Comparison of ENCODE assay signal across 1 cellular context in the genomic region with DNA sequence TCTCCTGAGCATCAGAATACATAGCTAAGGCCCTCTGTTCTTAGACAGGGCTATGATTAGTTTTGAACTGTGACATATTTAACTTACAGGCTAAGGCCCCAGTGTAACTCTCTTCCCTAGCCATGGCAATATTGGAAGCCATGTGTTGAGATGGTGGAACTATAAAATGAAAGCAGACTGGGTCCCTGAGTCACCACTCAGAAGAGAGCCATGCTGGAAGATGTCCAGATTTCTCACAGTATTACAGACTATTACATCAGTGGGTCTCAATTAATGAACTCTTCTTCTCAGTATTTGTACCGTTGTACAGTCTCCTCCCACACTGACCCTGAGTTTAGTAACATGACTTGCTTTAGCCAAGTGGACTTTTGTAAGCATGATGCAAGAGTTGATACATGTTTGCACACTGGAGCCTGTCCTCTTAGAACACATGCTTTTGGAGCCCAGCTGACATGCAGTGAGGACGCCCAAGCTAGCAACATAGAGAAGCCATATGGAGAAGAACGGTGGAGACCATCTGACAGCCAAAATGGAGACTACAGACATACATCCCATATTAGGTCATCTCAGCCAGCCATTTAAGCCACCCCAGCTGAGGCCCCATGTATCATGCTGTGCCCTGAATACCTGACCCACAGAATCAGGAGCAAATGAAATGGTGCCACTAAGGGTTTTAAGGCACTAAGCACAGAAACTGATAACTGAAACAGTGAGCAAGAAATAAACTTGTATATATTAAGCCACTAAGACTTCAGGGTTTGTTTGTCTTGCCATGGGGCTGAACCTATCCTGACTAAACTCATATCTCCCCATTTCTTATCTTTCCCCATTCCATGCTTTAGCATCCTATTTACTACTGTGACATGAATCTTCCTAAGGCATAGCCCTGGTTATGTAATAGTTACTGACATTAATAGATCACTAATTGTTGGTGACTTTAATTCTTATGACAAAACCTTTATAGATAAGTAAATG.
A peak's percentile ranks its signal among the peaks of the same experiment; 100 is the strongest.
TF ChIP-seq lines count a peak whose summit lies in the region.

No MANE protein-coding gene starts in this region.

TF ChIP-seq in K562, 482 proteins besides CTCF, POLR2A, EP300 and RAD21 (continued from another document and continues in another):
- peak; percentile 70; the same call in 1 of the 2 replicates for TF ChIP-seq ZNF592 (IDR thresholded peaks at IDR 0.05)
- TF ChIP-seq, protein P1, sequence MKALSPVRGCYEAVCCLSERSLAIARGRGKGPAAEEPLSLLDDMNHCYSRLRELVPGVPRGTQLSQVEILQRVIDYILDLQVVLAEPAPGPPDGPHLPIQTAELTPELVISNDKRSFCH (CRISPR knock-in tag; IDR thresholded peaks at IDR 0.05), result no peak
- TF ChIP-seq, protein P1 (tag; IDR thresholded peaks at IDR 0.05), result no peak
- TF ChIP-seq, protein P2, sequence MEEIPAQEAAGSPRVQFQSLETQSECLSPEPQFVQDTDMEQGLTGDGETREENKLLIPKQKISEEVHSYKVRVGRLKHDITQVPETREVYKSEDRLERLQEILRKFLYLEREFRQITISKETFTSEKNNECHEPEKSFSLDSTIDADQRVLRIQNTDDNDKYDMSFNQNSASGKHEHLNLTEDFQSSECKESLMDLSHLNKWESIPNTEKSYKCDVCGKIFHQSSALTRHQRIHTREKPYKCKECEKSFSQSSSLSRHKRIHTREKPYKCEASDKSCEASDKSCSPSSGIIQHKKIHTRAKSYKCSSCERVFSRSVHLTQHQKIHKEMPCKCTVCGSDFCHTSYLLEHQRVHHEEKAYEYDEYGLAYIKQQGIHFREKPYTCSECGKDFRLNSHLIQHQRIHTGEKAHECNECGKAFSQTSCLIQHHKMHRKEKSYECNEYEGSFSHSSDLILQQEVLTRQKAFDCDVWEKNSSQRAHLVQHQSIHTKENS (CRISPR knock-in tag; IDR thresholded peaks at IDR 0.05), result no peak
- TF ChIP-seq E2F4 (CRISPR knock-in tag; IDR thresholded peaks at IDR 0.05; ENCODE audit: low read depth), result no peak
- TF ChIP-seq TSHZ1 (CRISPR knock-in tag; IDR thresholded peaks at IDR 0.05), result peak; percentile 71; the same call in 1 of the 2 replicates
- TF ChIP-seq ZNF436 (CRISPR knock-in tag; IDR thresholded peaks at IDR 0.05), result no peak
- TF ChIP-seq SREBF2 (CRISPR knock-in tag; IDR thresholded peaks at IDR 0.05), result no peak
- no peak for TF ChIP-seq HMG20B (CRISPR knock-in tag; IDR thresholded peaks at IDR 0.05)
- TF ChIP-seq ZNF644 (tag; IDR thresholded peaks at IDR 0.05; ENCODE audit: low read depth), result peak; percentile 76; the same call in 1 of the 2 replicates
- peak; percentile 98 for TF ChIP-seq MYC (IDR thresholded peaks at IDR 0.05; ENCODE audit: low read depth, low read length)
- no peak; the same call in none of the 2 replicates for TF ChIP-seq MYC (CRISPR knock-in tag; IDR thresholded peaks at IDR 0.05; ENCODE audit: borderline replicate concordance, low read depth)
- TF ChIP-seq ATF7 (IDR thresholded peaks at IDR 0.05), result peak; percentile 97
- no peak for TF ChIP-seq ZNF707 (CRISPR knock-in tag; conservative IDR thresholded peaks at IDR 0.05)
- no peak for TF ChIP-seq POLR2G (IDR thresholded peaks at IDR 0.05; ENCODE audit: low read depth, low read length)
- no peak for TF ChIP-seq IFI16 (CRISPR knock-in tag; IDR thresholded peaks at IDR 0.05)
- TF ChIP-seq E2F3 (CRISPR knock-in tag; IDR thresholded peaks at IDR 0.05), result peak; percentile 58; the same call in 1 of the 2 replicates
- TF ChIP-seq NFIC (IDR thresholded peaks at IDR 0.05), result peak; percentile 78
- TF ChIP-seq PCBP2 (IDR thresholded peaks at IDR 0.05; ENCODE audit: low read depth, low read length, poor library complexity, severe bottlenecking), result no peak
- TF ChIP-seq EP400 (IDR thresholded peaks at IDR 0.05), result peak; percentile 89
- no peak for TF ChIP-seq KLF1 (tag; IDR thresholded peaks at IDR 0.05)
- TF ChIP-seq ZNF398 (CRISPR knock-in tag; IDR thresholded peaks at IDR 0.05), result no peak
- TF ChIP-seq PHF8 (IDR thresholded peaks at IDR 0.05; ENCODE audit: borderline replicate concordance, low read length), result no peak
- no peak for TF ChIP-seq NEUROD1 (IDR thresholded peaks at IDR 0.05; ENCODE audit: borderline replicate concordance, low read depth, low read length, partially characterized antibody)
- TF ChIP-seq DEAF1 (CRISPR knock-in tag; IDR thresholded peaks at IDR 0.05), result peak; percentile 39
- TF ChIP-seq ZNF174 (CRISPR knock-in tag; IDR thresholded peaks at IDR 0.05), result no peak
- TF ChIP-seq ARID2 (IDR thresholded peaks at IDR 0.05), result no peak
- peak; percentile 58 for TF ChIP-seq ZNF79 (CRISPR knock-in tag; IDR thresholded peaks at IDR 0.05; ENCODE audit: low read depth)
- peak; percentile 93 for TF ChIP-seq IRF9 (tag; IDR thresholded peaks at IDR 0.05)
- TF ChIP-seq ETV1 (tag; conservative IDR thresholded peaks at IDR 0.05; ENCODE audit: low read depth), result peak; percentile 51
- TF ChIP-seq ZNF3 (CRISPR knock-in tag; IDR thresholded peaks at IDR 0.05), result no peak
- peak; percentile 48 for TF ChIP-seq PTTG1 (tag; IDR thresholded peaks at IDR 0.05; ENCODE audit: low read depth)
- TF ChIP-seq HLTF (IDR thresholded peaks at IDR 0.05), result no peak
- TF ChIP-seq CREB3 (tag; conservative IDR thresholded peaks at IDR 0.05; ENCODE audit: low read depth), result peak; percentile 64; the same call in 1 of the 2 replicates
- no peak for TF ChIP-seq THRAP3 (IDR thresholded peaks at IDR 0.05; ENCODE audit: borderline replicate concordance)
- no peak for TF ChIP-seq ZNF253 (CRISPR knock-in tag; conservative IDR thresholded peaks at IDR 0.05)
- TF ChIP-seq ZNF311 (CRISPR knock-in tag; IDR thresholded peaks at IDR 0.05), result peak; percentile 89
- TF ChIP-seq ZNF134 (CRISPR knock-in tag; conservative IDR thresholded peaks at IDR 0.05), result peak; percentile 50; the same call in 1 of the 2 replicates
- peak; percentile 50; the same call in 1 of the 2 replicates for TF ChIP-seq MAFG (tag; conservative IDR thresholded peaks at IDR 0.05)
- TF ChIP-seq GTF2E2 (tag; IDR thresholded peaks at IDR 0.05), result no peak; the same call in 1 of the 2 replicates
- no peak for TF ChIP-seq ZNF124 (CRISPR knock-in tag; IDR thresholded peaks at IDR 0.05)
- TF ChIP-seq CEBPB (tag; IDR thresholded peaks at IDR 0.05), result peak; percentile 86
- peak; percentile 8; the same call in 1 of the 2 replicates for TF ChIP-seq BCL6 (CRISPR knock-in tag; IDR thresholded peaks at IDR 0.05)
